ENCODE assay signal across 3 cellular contexts in genomic region chr11:102780491-102780918, GRCh38.
A peak's percentile ranks its signal among the peaks of the same experiment; 100 is the strongest.
TF ChIP-seq lines count a peak whose summit lies in the region.

Gene MMP10, minus strand, starts transcription at chr11:102780628. Its CDS starts 37 bp downstream, at chr11:102780591.

TF ChIP-seq in IMR-90, 13 proteins besides CTCF, POLR2A, EP300 and RAD21:
- TF ChIP-seq CHD1 (IDR thresholded peaks at IDR 0.05; ENCODE audit: low read depth, low read length) (no peak), MAZ (IDR thresholded peaks at IDR 0.05; ENCODE audit: borderline replicate concordance, low read depth, low read length) (no peak), RFX5 (IDR thresholded peaks at IDR 0.05; ENCODE audit: low read depth, low read length) (no peak), BHLHE40 (IDR thresholded peaks at IDR 0.05; ENCODE audit: low read depth, low read length) (no peak), RCOR1 (IDR thresholded peaks at IDR 0.05; ENCODE audit: insufficient replicate concordance, low read length) (no peak), MAFK (IDR thresholded peaks at IDR 0.05; ENCODE audit: low read depth, low read length) (no peak), FOS (IDR thresholded peaks at IDR 0.05; ENCODE audit: low read depth, low read length) (0 out of 2 replicates have a peak, but pooled peaks have one; percentile 18), SMC3 (IDR thresholded peaks at IDR 0.05; ENCODE audit: low read depth, low read length) (peak; percentile 38), NFE2L2 (IDR thresholded peaks at IDR 0.05; ENCODE audit: low read depth, low read length) (no peak), CEBPB (IDR thresholded peaks at IDR 0.05; ENCODE audit: low read depth, low read length) (no peak)
- TF ChIP-seq, protein P1, sequence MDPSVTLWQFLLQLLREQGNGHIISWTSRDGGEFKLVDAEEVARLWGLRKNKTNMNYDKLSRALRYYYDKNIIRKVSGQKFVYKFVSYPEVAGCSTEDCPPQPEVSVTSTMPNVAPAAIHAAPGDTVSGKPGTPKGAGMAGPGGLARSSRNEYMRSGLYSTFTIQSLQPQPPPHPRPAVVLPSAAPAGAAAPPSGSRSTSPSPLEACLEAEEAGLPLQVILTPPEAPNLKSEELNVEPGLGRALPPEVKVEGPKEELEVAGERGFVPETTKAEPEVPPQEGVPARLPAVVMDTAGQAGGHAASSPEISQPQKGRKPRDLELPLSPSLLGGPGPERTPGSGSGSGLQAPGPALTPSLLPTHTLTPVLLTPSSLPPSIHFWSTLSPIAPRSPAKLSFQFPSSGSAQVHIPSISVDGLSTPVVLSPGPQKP (IDR thresholded peaks at IDR 0.05; ENCODE audit: borderline replicate concordance, low read depth, low read length) = no peak
- TF ChIP-seq, protein P2, sequence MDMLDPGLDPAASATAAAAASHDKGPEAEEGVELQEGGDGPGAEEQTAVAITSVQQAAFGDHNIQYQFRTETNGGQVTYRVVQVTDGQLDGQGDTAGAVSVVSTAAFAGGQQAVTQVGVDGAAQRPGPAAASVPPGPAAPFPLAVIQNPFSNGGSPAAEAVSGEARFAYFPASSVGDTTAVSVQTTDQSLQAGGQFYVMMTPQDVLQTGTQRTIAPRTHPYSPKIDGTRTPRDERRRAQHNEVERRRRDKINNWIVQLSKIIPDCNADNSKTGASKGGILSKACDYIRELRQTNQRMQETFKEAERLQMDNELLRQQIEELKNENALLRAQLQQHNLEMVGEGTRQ (IDR thresholded peaks at IDR 0.05; ENCODE audit: low read depth, low read length) = no peak

TF ChIP-seq in WTC11, 78 proteins besides CTCF, POLR2A, EP300 and RAD21 (continues in another document):
- TF ChIP-seq IRF2 (CRISPR knock-in tag; IDR thresholded peaks at IDR 0.05; ENCODE audit: borderline replicate concordance, low read depth) (no peak), MYBL2 (CRISPR knock-in tag; IDR thresholded peaks at IDR 0.05) (no peak), ZNF671 (CRISPR knock-in tag; IDR thresholded peaks at IDR 0.05) (no peak), NFYB (CRISPR knock-in tag; conservative IDR thresholded peaks at IDR 0.05; ENCODE audit: low read depth) (no peak), NFATC4 (CRISPR knock-in tag; IDR thresholded peaks at IDR 0.05) (no peak), ARID4B (CRISPR knock-in tag; IDR thresholded peaks at IDR 0.05; ENCODE audit: borderline replicate concordance) (no peak)
- TF ChIP-seq, protein P3, sequence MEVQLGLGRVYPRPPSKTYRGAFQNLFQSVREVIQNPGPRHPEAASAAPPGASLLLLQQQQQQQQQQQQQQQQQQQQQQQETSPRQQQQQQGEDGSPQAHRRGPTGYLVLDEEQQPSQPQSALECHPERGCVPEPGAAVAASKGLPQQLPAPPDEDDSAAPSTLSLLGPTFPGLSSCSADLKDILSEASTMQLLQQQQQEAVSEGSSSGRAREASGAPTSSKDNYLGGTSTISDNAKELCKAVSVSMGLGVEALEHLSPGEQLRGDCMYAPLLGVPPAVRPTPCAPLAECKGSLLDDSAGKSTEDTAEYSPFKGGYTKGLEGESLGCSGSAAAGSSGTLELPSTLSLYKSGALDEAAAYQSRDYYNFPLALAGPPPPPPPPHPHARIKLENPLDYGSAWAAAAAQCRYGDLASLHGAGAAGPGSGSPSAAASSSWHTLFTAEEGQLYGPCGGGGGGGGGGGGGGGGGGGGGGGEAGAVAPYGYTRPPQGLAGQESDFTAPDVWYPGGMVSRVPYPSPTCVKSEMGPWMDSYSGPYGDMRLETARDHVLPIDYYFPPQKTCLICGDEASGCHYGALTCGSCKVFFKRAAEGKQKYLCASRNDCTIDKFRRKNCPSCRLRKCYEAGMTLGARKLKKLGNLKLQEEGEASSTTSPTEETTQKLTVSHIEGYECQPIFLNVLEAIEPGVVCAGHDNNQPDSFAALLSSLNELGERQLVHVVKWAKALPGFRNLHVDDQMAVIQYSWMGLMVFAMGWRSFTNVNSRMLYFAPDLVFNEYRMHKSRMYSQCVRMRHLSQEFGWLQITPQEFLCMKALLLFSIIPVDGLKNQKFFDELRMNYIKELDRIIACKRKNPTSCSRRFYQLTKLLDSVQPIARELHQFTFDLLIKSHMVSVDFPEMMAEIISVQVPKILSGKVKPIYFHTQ (CRISPR knock-in tag; IDR thresholded peaks at IDR 0.05) = no peak
- TF ChIP-seq, protein P4, sequence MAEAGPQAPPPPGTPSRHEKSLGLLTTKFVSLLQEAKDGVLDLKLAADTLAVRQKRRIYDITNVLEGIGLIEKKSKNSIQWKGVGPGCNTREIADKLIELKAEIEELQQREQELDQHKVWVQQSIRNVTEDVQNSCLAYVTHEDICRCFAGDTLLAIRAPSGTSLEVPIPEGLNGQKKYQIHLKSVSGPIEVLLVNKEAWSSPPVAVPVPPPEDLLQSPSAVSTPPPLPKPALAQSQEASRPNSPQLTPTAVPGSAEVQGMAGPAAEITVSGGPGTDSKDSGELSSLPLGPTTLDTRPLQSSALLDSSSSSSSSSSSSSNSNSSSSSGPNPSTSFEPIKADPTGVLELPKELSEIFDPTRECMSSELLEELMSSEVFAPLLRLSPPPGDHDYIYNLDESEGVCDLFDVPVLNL (CRISPR knock-in tag; IDR thresholded peaks at IDR 0.05; ENCODE audit: borderline replicate concordance, low read depth) = no peak
- TF ChIP-seq, protein P5, sequence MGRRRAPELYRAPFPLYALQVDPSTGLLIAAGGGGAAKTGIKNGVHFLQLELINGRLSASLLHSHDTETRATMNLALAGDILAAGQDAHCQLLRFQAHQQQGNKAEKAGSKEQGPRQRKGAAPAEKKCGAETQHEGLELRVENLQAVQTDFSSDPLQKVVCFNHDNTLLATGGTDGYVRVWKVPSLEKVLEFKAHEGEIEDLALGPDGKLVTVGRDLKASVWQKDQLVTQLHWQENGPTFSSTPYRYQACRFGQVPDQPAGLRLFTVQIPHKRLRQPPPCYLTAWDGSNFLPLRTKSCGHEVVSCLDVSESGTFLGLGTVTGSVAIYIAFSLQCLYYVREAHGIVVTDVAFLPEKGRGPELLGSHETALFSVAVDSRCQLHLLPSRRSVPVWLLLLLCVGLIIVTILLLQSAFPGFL (CRISPR knock-in tag; IDR thresholded peaks at IDR 0.05; ENCODE audit: borderline replicate concordance) = no peak
- TF ChIP-seq, protein P6, sequence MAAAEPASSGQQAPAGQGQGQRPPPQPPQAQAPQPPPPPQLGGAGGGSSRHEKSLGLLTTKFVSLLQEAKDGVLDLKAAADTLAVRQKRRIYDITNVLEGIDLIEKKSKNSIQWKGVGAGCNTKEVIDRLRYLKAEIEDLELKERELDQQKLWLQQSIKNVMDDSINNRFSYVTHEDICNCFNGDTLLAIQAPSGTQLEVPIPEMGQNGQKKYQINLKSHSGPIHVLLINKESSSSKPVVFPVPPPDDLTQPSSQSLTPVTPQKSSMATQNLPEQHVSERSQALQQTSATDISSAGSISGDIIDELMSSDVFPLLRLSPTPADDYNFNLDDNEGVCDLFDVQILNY (CRISPR knock-in tag; IDR thresholded peaks at IDR 0.05) = no peak

TF ChIP-seq in HepG2, 621 proteins besides CTCF, POLR2A, EP300 and RAD21:
- no peak for TF ChIP-seq ETV6 (CRISPR knock-in tag; conservative IDR thresholded peaks at IDR 0.05)
- TF ChIP-seq ZNF282 (IDR thresholded peaks at IDR 0.05; ENCODE audit: partially characterized antibody) = no peak
- no peak for TF ChIP-seq TCF7L2 (IDR thresholded peaks at IDR 0.05; ENCODE audit: low read depth, low read length)
- TF ChIP-seq NCOA1 (CRISPR knock-in tag; IDR thresholded peaks at IDR 0.05) = no peak
- TF ChIP-seq ZNF256 (CRISPR knock-in tag; conservative IDR thresholded peaks at IDR 0.05) = no peak
- TF ChIP-seq ZNF333 (CRISPR knock-in tag; IDR thresholded peaks at IDR 0.05; ENCODE audit: borderline replicate concordance) = no peak
- TF ChIP-seq ZNF512B (CRISPR knock-in tag; IDR thresholded peaks at IDR 0.05; ENCODE audit: borderline replicate concordance) = no peak
- TF ChIP-seq, protein P7, sequence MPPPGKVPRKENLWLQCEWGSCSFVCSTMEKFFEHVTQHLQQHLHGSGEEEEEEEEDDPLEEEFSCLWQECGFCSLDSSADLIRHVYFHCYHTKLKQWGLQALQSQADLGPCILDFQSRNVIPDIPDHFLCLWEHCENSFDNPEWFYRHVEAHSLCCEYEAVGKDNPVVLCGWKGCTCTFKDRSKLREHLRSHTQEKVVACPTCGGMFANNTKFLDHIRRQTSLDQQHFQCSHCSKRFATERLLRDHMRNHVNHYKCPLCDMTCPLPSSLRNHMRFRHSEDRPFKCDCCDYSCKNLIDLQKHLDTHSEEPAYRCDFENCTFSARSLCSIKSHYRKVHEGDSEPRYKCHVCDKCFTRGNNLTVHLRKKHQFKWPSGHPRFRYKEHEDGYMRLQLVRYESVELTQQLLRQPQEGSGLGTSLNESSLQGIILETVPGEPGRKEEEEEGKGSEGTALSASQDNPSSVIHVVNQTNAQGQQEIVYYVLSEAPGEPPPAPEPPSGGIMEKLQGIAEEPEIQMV (CRISPR knock-in tag; IDR thresholded peaks at IDR 0.05; ENCODE audit: low read depth) = no peak
- TF ChIP-seq GLI4 (CRISPR knock-in tag; IDR thresholded peaks at IDR 0.05; ENCODE audit: borderline replicate concordance) = no peak
- TF ChIP-seq ATAD3A (CRISPR knock-in tag; IDR thresholded peaks at IDR 0.05) = no peak
- TF ChIP-seq ZNF652 (CRISPR knock-in tag; IDR thresholded peaks at IDR 0.05; ENCODE audit: borderline replicate concordance, low read depth) = no peak
- TF ChIP-seq U2AF2 (IDR thresholded peaks at IDR 0.05; ENCODE audit: low read depth, low read length) = no peak
- no peak for TF ChIP-seq ZNF614 (CRISPR knock-in tag; IDR thresholded peaks at IDR 0.05; ENCODE audit: borderline replicate concordance)
- no peak for TF ChIP-seq KDM2A (CRISPR knock-in tag; IDR thresholded peaks at IDR 0.05; ENCODE audit: borderline replicate concordance, low read depth)
